15 cellular contexts compared by ENCODE assay signal in the genomic region with DNA sequence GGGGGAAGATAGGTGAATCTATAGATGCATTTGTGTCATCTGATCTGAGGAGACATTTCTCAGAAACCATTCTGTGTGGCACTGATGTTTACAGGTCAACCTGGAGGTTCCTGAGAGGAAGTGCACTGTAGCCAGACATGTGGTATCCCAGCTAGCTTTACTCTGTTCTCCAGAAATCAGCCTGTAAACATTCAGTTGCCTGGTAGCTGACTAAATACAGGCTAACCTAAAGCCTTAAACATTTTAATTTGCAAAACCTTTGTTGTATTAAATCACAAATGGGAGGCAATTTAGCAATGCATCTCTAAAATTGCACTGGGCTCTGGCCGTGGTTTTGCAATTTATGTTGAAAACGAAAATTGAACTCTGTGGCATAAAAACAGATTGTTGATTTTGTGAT.
A peak's percentile ranks its signal among the peaks of the same experiment; 100 is the strongest.
DNase-seq lines count a peak whose midpoint lies in the region; ATAC-seq, FAIRE-seq and TF ChIP-seq lines count a peak whose summit lies in the region.
"Had no signal": no experiment of that assay in that cellular context is flagged by ENCODE, and none has a peak within 500 bp of the region (broad histone marks: within the 10 kb centered on the region; RNA-seq: fewer than 3 reads in every experiment).

No MANE protein-coding gene starts in this region.

- BruUV-seq in HepG2 (replicated peaks; lab: Mats Ljungman, UMichigan), result no TSS peak

- no peak for DNase-seq in CD14-positive monocyte (ENCODE audit: low spot score)
- peak; percentile 16 for DNase-seq in H4 (ENCODE audit: low spot score)
- DNase-seq in amniotic epithelial cell (ENCODE audit: low read depth), result peak; percentile 59
- DNase-seq in HepG2 (ENCODE audit: low spot score), result no peak
- DNase-seq in NCI-H524 treated with DMSO at 0.1 percent for 48 hours (lab: John Stamatoyannopoulos, UW), result no peak
- DNase-seq in NCI-H82 (lab: John Stamatoyannopoulos, UW), result no peak
- no peak for DNase-seq in activated gamma-delta T cell treated with Interleukin-2 at 50 U/mL for 16 hours
- DNase-seq: activated effector memory CD4-positive, alpha-beta T cell treated with Interleukin-2 at 50 U/mL for 16 hours; GOT3; hippocampal formation had no signal

- H3K36me3 ChIP-seq in HepG2 (replicated peaks in 1 of 2; ENCODE audit: control insufficient read depth in 1 of 2, insufficient read depth in 2 of 2, low read length in 2 of 2), result no peaks in the 10 kb centered on the region
- H3K36me3 ChIP-seq: neural progenitor cell had no signal

- H3K9ac ChIP-seq in HepG2 (ENCODE audit: insufficient read depth, low read depth, low read length), result no peak overlapping the region
- H3K9ac ChIP-seq: neural progenitor cell had no signal

- TF ChIP-seq CTCF in CD14-positive monocyte (IDR thresholded peaks at IDR 0.05) (peak; percentile 7), HepG2 (CRISPR knock-in tag; IDR thresholded peaks at IDR 0.05) (no peak)

- H4K20me1 ChIP-seq in HepG2 (ENCODE audit: insufficient read depth, low read length), result no peaks in the 10 kb centered on the region

- no peak overlapping the region for H3K4me3 ChIP-seq in HepG2 (replicated peaks in 1 of 3; ENCODE audit: insufficient read depth in 1 of 3, low read depth in 2 of 3, low read length in 3 of 3)
- H3K4me3 ChIP-seq: neural progenitor cell had no signal

- H3K4me3 Mint-ChIP-seq in CD14-positive monocyte, result no peak overlapping the region
- H3K4me3 Mint-ChIP-seq: neural progenitor cell had no signal

- 84% methylated on average over 2 of the region's 2 CpGs for WGBS in HepG2 (ENCODE audit: low lambda C conversion rate)

- peaks cover 22% of the 10 kb centered on the region for H3K4me1 ChIP-seq in HepG2 (ENCODE audit: insufficient read depth, low read length)

- H2AFZ ChIP-seq in HepG2 (ENCODE audit: low read length), result no peak overlapping the region
- H2AFZ ChIP-seq: neural progenitor cell had no signal

- TF ChIP-seq EP300 in HepG2 (IDR thresholded peaks at IDR 0.05; ENCODE audit: low read depth in 2 of 2, low read length in 2 of 2) (no peak), HepG2 (CRISPR knock-in tag; IDR thresholded peaks at IDR 0.05; ENCODE audit: borderline replicate concordance) (no peak)

- H3K79me2 ChIP-seq in HepG2 (ENCODE audit: insufficient read depth, low read length), result no peaks in the 10 kb centered on the region

- in situ Hi-C loops in HepG2 (cut with HindIII; ENCODE audit: extremely low pct_ligation_motif_present, low pct_unique_long_range_greater_than_20kb), result no loop called here

- POLR2A ChIA-PET in HepG2 (lab: Yijun Ruan, JAX), result no interaction called here

- intact Hi-C loops in CD14-positive monocyte (cut with micrococcal nuclease) (no loop called here), HepG2 (cut with micrococcal nuclease; ENCODE audit: unreplicated experiment) (no loop called here)

- no peaks in the 10 kb centered on the region for H3K9me3 ChIP-seq in HepG2 (ENCODE audit: low read length)

- FAIRE-seq in HepG2 (lab: Jason Lieb, UNC), result no peak

- no peak for TF ChIP-seq RAD21 in HepG2 (CRISPR knock-in tag; IDR thresholded peaks at IDR 0.05)

- CTCF ChIA-PET in HepG2 (lab: Yijun Ruan, JAX; ENCODE audit: low intra/inter-chr PET ratio, low total read pairs), result no interaction called here

- TF ChIP-seq POLR2A in HepG2 (IDR thresholded peaks at IDR 0.05; ENCODE audit: insufficient read depth in 1 of 2, low read depth in 2 of 2, low read length in 2 of 2), result no peak

- no peak overlapping the region for H3K27ac ChIP-seq in HepG2 (ENCODE audit: extremely low read length, insufficient read depth, low read length)
- H3K27ac ChIP-seq: epithelial cell of prostate, HL-60, neural progenitor cell had no signal

- H3K9me3 Mint-ChIP-seq in CD14-positive monocyte, result no peaks in the 10 kb centered on the region
- H3K9me3 Mint-ChIP-seq: CD4-positive, alpha-beta memory T cell; neural progenitor cell had no signal

- peaks cover 2 to 4% of the 10 kb centered on the region in 2 donors for H3K36me3 Mint-ChIP-seq in CD14-positive monocyte
- H3K36me3 Mint-ChIP-seq: neural progenitor cell had no signal

- peak overlapping the region in 1 of 7 donors; percentile 35 for H3K27ac Mint-ChIP-seq in CD14-positive monocyte
- H3K27ac Mint-ChIP-seq: neural progenitor cell had no signal

- peaks cover 19% of the 10 kb centered on the region for H3K4me1 Mint-ChIP-seq in CD14-positive monocyte

- H3K27me3 ChIP-seq in HepG2 (ENCODE audit: control insufficient read depth in 1 of 2, insufficient read depth in 2 of 2, low read length in 2 of 2), result no peaks in the 10 kb centered on the region
- H3K27me3 ChIP-seq: neural progenitor cell had no signal

- peaks cover 0 to 1% (median 0%) of the 10 kb centered on the region in 3 donors for H3K27me3 Mint-ChIP-seq in CD14-positive monocyte (ENCODE audit: low read depth in 3 of 3)
- H3K27me3 Mint-ChIP-seq: CD4-positive, alpha-beta memory T cell had no signal

- no peak overlapping the region for H3K4me2 ChIP-seq in HepG2 (ENCODE audit: low read depth, low read length)
- H3K4me2 ChIP-seq: neural progenitor cell had no signal

- ATAC-seq in HepG2 (peak; percentile 69), HG03135 (IDR thresholded peaks at IDR 0.05; ENCODE audit: unreplicated experiment) (no peak)

TF ChIP-seq in HepG2, 621 proteins besides CTCF, POLR2A, EP300 and RAD21:
- no peak for TF ChIP-seq FOXA1 (IDR thresholded peaks at IDR 0.05)
- 0 out of 2 replicates have a peak, but pooled peaks have one; percentile 8 for TF ChIP-seq FOXA1 (CRISPR knock-in tag; IDR thresholded peaks at IDR 0.05)
- no peak for TF ChIP-seq ZNF83 (CRISPR knock-in tag; IDR thresholded peaks at IDR 0.05; ENCODE audit: borderline replicate concordance)
TF ChIP-seq in HepG2: peak in this region for 1.

Comparison
In these comparisons a context has a peak if more than half of its experiments do, and no peak if none do; other contexts are left out.
1. DNase-seq: peak in H4 (single experiment) and amniotic epithelial cell (single experiment); none in CD14-positive monocyte (single experiment), HepG2 (single experiment), NCI-H524 treated with DMSO at 0.1 percent for 48 hours (single experiment), NCI-H82 (single experiment) and activated gamma-delta T cell treated with Interleukin-2 at 50 U/mL for 16 hours (single experiment).